ENCODE assay signal across 21 cellular contexts in the genomic region with DNA sequence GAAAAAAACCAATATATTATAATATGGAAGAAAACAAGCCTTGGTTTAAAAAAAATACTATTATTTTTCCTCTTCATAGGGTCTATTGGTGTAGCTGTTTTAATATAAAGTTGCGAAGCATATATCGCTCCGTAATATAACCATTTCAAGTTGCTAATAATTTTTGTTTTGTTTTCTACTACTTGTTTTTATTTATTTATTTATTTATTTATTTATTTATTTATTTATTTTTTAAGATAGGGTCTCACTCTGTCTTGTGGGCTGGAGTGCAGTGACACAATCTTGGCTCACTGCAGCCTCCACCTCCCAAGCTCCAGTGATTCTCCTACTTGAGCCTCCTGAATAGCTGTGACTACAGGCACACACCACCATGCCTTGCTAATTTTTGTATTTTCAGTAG. TPM values are rescaled to one million over a fixed set of nuclear protein-coding genes. Genes with fewer than 3 reads are reported as not detected.
DNase-seq lines count a peak whose midpoint lies in the region; FAIRE-seq and TF ChIP-seq lines count a peak whose summit lies in the region.
"Had no signal": no experiment of that assay in that cellular context is flagged by ENCODE, and none has a peak within 500 bp of the region (broad histone marks: within the 10 kb centered on the region; RNA-seq: fewer than 3 reads in every experiment).

No MANE protein-coding gene starts in this region.

- no peak for TF ChIP-seq CTCF in HEK293 (tag by site-specific recombination; IDR thresholded peaks at IDR 0.05)
- no peak for TF ChIP-seq CTCF in OCI-LY1 (IDR thresholded peaks at IDR 0.05; ENCODE audit: low read length)
- TF ChIP-seq CTCF in esophagus muscularis mucosa (IDR thresholded peaks at IDR 0.05): no peak

- peaks cover 5% of the 10 kb centered on the region; the same call in 1 of the 2 replicates for H4K20me1 ChIP-seq in OCI-LY1 (ENCODE audit: insufficient read depth, low read length)

- peak; percentile 84 for DNase-seq in esophagus muscularis mucosa (ENCODE audit: extremely low spot score)
- no peak for DNase-seq in urothelium cell line (ENCODE audit: low spot score)
- no peak for DNase-seq in activated naive CD4-positive, alpha-beta T cell treated with anti-CD3 and anti-CD28 coated beads, Interleukin-2, amount 10 ng/mL, durations not matched to agents 7 days and 5 days
- DNase-seq in head of caudate nucleus: no peak
- no peak for DNase-seq in activated naive CD4-positive, alpha-beta T cell (lab: John Stamatoyannopoulos, UW)
- DNase-seq: Caco-2; CD4-positive, CD25-positive, alpha-beta regulatory T cell; CD8-positive, alpha-beta T cell; DMS 273 treated with DMSO at 0.1 percent for 48 hours; DMS79; GF-D8; GM23248; H7; HFFc6 had no signal

- intact Hi-C loops in esophagus muscularis mucosa (cut with DNase I): no loop called here
- intact Hi-C loops in head of caudate nucleus (cut with DNase I): loop anchor here (5.0 kb wide), 1 partner anchor 44 kb away; a partner anchor contains a TSS

- peaks cover 4% of the 10 kb centered on the region for H3K27me3 Mint-ChIP-seq in activated naive CD4-positive, alpha-beta T cell treated with anti-CD3 and anti-CD28 coated beads, Interleukin-2, amount 10 ng/mL, durations not matched to agents 7 days and 5 days
- H3K27me3 Mint-ChIP-seq: B cell had no signal

- FAIRE-seq in urothelium cell line (lab: Jason Lieb, UNC): no peak
- FAIRE-seq: GM12891, GM18507 had no signal

- no peak overlapping the region for H3K27ac ChIP-seq in HEK293 (ENCODE audit: extremely low read depth, low read depth, low read length)
- peak overlapping the region; percentile 89 for H3K27ac ChIP-seq in OCI-LY1 (ENCODE audit: low read depth, low read length, poor library complexity, severe bottlenecking)
- no peak overlapping the region for H3K27ac ChIP-seq in esophagus muscularis mucosa (replicated peaks in 1 of 4)
- H3K27ac ChIP-seq: BLaER1, C4-2B, GM23248 had no signal

- H3K4me3 ChIP-seq in HEK293 (ENCODE audit: low read depth, low read length) (no peak overlapping the region), OCI-LY1 (ENCODE audit: low read depth, low read length, poor library complexity, severe bottlenecking) (no peak overlapping the region), esophagus muscularis mucosa (no peak overlapping the region)
- H3K4me3 ChIP-seq: BLaER1, GM23248 had no signal

- no peak overlapping the region for H3K9ac ChIP-seq in OCI-LY1 (ENCODE audit: low read length)
- H3K9ac ChIP-seq: BLaER1, GM23248 had no signal

- H3K36me3 ChIP-seq in HEK293 (ENCODE audit: control insufficient read depth in 2 of 2, insufficient read depth in 1 of 2, low read length in 2 of 2) (peaks cover 0 to 13% of the 10 kb centered on the region in 2 experiments; a peak in 1 of 3 replicates), OCI-LY1 (ENCODE audit: insufficient read depth, low read length) (peaks cover 47% of the 10 kb centered on the region), esophagus muscularis mucosa (peaks cover 0 to 15% (median 8%) of the 10 kb centered on the region in 4 donors)

- no peaks in the 10 kb centered on the region for H3K9me3 Mint-ChIP-seq in activated naive CD4-positive, alpha-beta T cell treated with anti-CD3 and anti-CD28 coated beads, Interleukin-2, amount 10 ng/mL, durations not matched to agents 7 days and 5 days
- H3K9me3 Mint-ChIP-seq: CD8-positive, alpha-beta T cell; HFFc6 had no signal

- H3F3A ChIP-seq in OCI-LY1 (ENCODE audit: insufficient read depth, low read length): no peaks in the 10 kb centered on the region

- CTCF ChIA-PET in HEK293 (lab: Yijun Ruan, JAX): no interaction called here
- CTCF ChIA-PET in activated naive CD4-positive, alpha-beta T cell treated with anti-CD3 and anti-CD28 coated beads, Interleukin-2, amount 10 ng/mL, durations not matched to agents 7 days and 5 days (lab: Charles Lee): no interaction called here

- no peak overlapping the region for H3K4me3 Mint-ChIP-seq in activated naive CD4-positive, alpha-beta T cell treated with anti-CD3 and anti-CD28 coated beads, Interleukin-2, amount 10 ng/mL, durations not matched to agents 7 days and 5 days
- H3K4me3 Mint-ChIP-seq: B cell; CD8-positive, alpha-beta T cell; HFFc6 had no signal

- no peak overlapping the region for H2AFZ ChIP-seq in OCI-LY1 (ENCODE audit: low read length)
- H2AFZ ChIP-seq: GM23248 had no signal

- no peaks in the 10 kb centered on the region for H3K9me2 ChIP-seq in OCI-LY1 (ENCODE audit: low read depth, low read length)

- no peaks in the 10 kb centered on the region for H3K9me3 ChIP-seq in HEK293 (ENCODE audit: control insufficient read depth, insufficient read depth, low read depth, low read length)
- no peaks in the 10 kb centered on the region for H3K9me3 ChIP-seq in OCI-LY1 (ENCODE audit: low read length)
- no peaks in the 10 kb centered on the region for H3K9me3 ChIP-seq in esophagus muscularis mucosa
- H3K9me3 ChIP-seq: BLaER1, Caco-2 had no signal

- H3K27ac Mint-ChIP-seq in activated naive CD4-positive, alpha-beta T cell treated with anti-CD3 and anti-CD28 coated beads, Interleukin-2, amount 10 ng/mL, durations not matched to agents 7 days and 5 days: no peak overlapping the region
- H3K27ac Mint-ChIP-seq: HFFc6 had no signal

- no peak for TF ChIP-seq EP300 in esophagus muscularis mucosa (IDR thresholded peaks at IDR 0.05)

- H3K4me1 ChIP-seq in HEK293 (ENCODE audit: control insufficient read depth, insufficient read depth, low read length): peaks cover 5% of the 10 kb centered on the region
- peaks cover 35% of the 10 kb centered on the region for H3K4me1 ChIP-seq in OCI-LY1 (ENCODE audit: insufficient read depth, low read length, severe bottlenecking)
- peaks cover 20 to 23% (median 21%) of the 10 kb centered on the region in 4 donors for H3K4me1 ChIP-seq in esophagus muscularis mucosa

- H3K36me3 Mint-ChIP-seq in activated naive CD4-positive, alpha-beta T cell treated with anti-CD3 and anti-CD28 coated beads, Interleukin-2, amount 10 ng/mL, durations not matched to agents 7 days and 5 days: peaks cover 36% of the 10 kb centered on the region

- TF ChIP-seq POLR2A in esophagus muscularis mucosa (IDR thresholded peaks at IDR 0.05; ENCODE audit: low read depth): no peak

- peak overlapping the region; percentile 25; the same call in 1 of the 2 replicates for H3K4me2 ChIP-seq in OCI-LY1 (ENCODE audit: low read length)
- H3K4me2 ChIP-seq: BLaER1 had no signal

- peaks cover 25% of the 10 kb centered on the region for H3K4me1 Mint-ChIP-seq in activated naive CD4-positive, alpha-beta T cell treated with anti-CD3 and anti-CD28 coated beads, Interleukin-2, amount 10 ng/mL, durations not matched to agents 7 days and 5 days

- no peaks in the 10 kb centered on the region for H3K27me3 ChIP-seq in OCI-LY1 (ENCODE audit: insufficient read depth, low read length)
- H3K27me3 ChIP-seq in esophagus muscularis mucosa: no peaks in the 10 kb centered on the region
- H3K27me3 ChIP-seq: BLaER1 had no signal

- WGBS in esophagus muscularis mucosa: 100% methylated on average over 3 of the region's 3 CpGs

- H3K79me2 ChIP-seq in OCI-LY1 (ENCODE audit: insufficient read depth, low read length): peaks cover 31% of the 10 kb centered on the region

- POLR2A ChIA-PET in HEK293 (lab: Yijun Ruan, JAX): no interaction called here

TF ChIP-seq in HEK293, 187 proteins besides CTCF, POLR2A, EP300 and RAD21 (continues in another document):
- TF ChIP-seq ZNF629 (tag by site-specific recombination; IDR thresholded peaks at IDR 0.05): peak; percentile 27; the same call in 1 of the 2 replicates
- TF ChIP-seq, protein P1, sequence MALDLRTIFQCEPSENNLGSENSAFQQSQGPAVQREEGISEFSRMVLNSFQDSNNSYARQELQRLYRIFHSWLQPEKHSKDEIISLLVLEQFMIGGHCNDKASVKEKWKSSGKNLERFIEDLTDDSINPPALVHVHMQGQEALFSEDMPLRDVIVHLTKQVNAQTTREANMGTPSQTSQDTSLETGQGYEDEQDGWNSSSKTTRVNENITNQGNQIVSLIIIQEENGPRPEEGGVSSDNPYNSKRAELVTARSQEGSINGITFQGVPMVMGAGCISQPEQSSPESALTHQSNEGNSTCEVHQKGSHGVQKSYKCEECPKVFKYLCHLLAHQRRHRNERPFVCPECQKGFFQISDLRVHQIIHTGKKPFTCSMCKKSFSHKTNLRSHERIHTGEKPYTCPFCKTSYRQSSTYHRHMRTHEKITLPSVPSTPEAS (tag by site-specific recombination; IDR thresholded peaks at IDR 0.05): no peak
- TF ChIP-seq ZNF341 (tag by site-specific recombination; IDR thresholded peaks at IDR 0.05; ENCODE audit: low read depth): no peak
- TF ChIP-seq, protein P2, sequence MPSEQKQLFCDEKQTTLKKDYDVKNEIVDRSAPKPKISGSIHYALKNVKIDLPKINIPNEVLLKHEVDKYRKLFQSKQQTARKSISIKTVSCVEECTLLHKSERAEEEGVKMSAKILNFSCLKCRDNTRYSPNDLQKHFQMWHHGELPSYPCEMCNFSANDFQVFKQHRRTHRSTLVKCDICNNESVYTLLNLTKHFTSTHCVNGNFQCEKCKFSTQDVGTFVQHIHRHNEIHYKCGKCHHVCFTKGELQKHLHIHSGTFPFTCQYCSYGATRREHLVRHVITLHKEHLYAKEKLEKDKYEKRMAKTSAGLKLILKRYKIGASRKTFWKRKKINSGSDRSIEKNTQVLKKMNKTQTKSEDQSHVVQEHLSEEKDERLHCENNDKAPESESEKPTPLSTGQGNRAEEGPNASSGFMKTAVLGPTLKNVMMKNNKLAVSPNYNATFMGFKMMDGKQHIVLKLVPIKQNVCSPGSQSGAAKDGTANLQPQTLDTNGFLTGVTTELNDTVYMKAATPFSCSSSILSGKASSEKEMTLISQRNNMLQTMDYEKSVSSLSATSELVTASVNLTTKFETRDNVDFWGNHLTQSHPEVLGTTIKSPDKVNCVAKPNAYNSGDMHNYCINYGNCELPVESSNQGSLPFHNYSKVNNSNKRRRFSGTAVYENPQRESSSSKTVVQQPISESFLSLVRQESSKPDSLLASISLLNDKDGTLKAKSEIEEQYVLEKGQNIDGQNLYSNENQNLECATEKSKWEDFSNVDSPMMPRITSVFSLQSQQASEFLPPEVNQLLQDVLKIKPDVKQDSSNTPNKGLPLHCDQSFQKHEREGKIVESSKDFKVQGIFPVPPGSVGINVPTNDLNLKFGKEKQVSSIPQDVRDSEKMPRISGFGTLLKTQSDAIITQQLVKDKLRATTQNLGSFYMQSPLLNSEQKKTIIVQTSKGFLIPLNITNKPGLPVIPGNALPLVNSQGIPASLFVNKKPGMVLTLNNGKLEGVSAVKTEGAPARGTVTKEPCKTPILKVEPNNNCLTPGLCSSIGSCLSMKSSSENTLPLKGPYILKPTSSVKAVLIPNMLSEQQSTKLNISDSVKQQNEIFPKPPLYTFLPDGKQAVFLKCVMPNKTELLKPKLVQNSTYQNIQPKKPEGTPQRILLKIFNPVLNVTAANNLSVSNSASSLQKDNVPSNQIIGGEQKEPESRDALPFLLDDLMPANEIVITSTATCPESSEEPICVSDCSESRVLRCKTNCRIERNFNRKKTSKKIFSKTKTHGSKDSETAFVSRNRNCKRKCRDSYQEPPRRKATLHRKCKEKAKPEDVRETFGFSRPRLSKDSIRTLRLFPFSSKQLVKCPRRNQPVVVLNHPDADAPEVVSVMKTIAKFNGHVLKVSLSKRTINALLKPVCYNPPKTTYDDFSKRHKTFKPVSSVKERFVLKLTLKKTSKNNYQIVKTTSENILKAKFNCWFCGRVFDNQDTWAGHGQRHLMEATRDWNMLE (tag by site-specific recombination; conservative IDR thresholded peaks at IDR 0.05; ENCODE audit: low read depth): peak; percentile 64
- no peak for TF ChIP-seq ZNF169 (tag by site-specific recombination; IDR thresholded peaks at IDR 0.05)

RNA-seq across cellular contexts. Expression of a gene that starts 46.4 kb away (rescaled TPM):
- 10 to 100 TPM; 32.5 to 54.6 (median 44.2) TPM for total RNA-seq in esophagus muscularis mucosa
